ENCODE assay signal across 8 cellular contexts in the genomic region with DNA sequence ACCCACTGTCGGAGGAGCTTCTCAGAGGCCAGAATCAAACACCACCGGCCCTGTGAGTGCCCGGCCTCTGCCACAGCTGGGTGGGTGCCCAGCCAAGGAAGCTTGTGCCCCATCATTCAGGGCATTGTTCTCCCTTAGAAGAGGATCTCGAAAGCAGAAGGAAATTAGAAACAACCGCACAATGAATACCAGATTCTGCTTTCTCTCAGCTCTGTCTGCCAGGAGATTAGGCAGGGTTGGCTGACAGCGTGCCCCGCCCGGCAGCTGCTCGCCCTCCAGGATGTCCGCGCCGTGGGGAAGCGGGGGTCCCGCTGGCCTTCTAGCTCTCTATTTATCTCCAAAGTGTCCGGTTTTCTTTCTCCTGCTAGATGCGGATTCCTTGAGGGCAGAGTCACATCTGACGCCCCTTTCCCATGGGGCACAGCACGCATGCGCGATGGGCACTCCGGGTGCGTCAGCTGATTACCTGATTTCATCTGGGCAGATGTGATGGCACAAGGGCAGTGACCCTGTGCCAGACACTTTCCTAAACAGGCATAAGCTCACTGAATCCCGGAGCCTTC. TPM values are rescaled to one million over a fixed set of nuclear protein-coding genes. Genes with fewer than 3 reads are reported as not detected.
DNase-seq lines count a peak whose midpoint lies in the region.

No MANE protein-coding gene starts in this region.

- H2BK120ac ChIP-seq in mesendoderm (ENCODE audit: low read depth, low read length) = no peak overlapping the region

- no peak overlapping the region for H3K23ac ChIP-seq in mesendoderm (ENCODE audit: low read length)

- H3K4ac ChIP-seq in mesendoderm (ENCODE audit: low read depth, low read length) = no peak overlapping the region

- H3K79me1 ChIP-seq in mesendoderm (ENCODE audit: low read length) = no peaks in the 10 kb centered on the region

- H3K36me3 ChIP-seq in mesendoderm (ENCODE audit: control insufficient read depth, insufficient read depth, low read length) = no peaks in the 10 kb centered on the region

- peaks cover 3% of the 10 kb centered on the region for H3K4me1 ChIP-seq in mesendoderm (ENCODE audit: control insufficient read depth, low read depth, low read length)

- H3K9ac ChIP-seq in mesendoderm (ENCODE audit: low read length) = no peak overlapping the region

- no peaks in the 10 kb centered on the region for H3K27me3 ChIP-seq in mesendoderm (ENCODE audit: insufficient read depth, low read length, poor library complexity)

- no peak overlapping the region for H4K5ac ChIP-seq in mesendoderm (ENCODE audit: low read length)

- H2BK5ac ChIP-seq in mesendoderm (ENCODE audit: low read length) = no peak overlapping the region

- H4K8ac ChIP-seq in mesendoderm (ENCODE audit: low read depth, low read length) = no peak overlapping the region

- no peak overlapping the region for H3K4me3 ChIP-seq in mesendoderm (ENCODE audit: low read length)

- H3K79me2 ChIP-seq in mesendoderm (ENCODE audit: control insufficient read depth, insufficient read depth, low read length) = no peaks in the 10 kb centered on the region

- no peak overlapping the region for H3K27ac ChIP-seq in mesendoderm (ENCODE audit: low read depth, low read length)

- no peak overlapping the region for H3K18ac ChIP-seq in mesendoderm (ENCODE audit: low read length)

- no CpG with 5 or more reads among the region's 23 CpGs for WGBS in mesendoderm (ENCODE audit: extremely low coverage, insufficient coverage, low lambda C conversion rate)

- H2BK15ac ChIP-seq in mesendoderm (replicated peaks; ENCODE audit: low read depth) = no peak overlapping the region

- DNase-seq in COLO829 (ENCODE audit: low spot score) (peak; percentile 54), NCI-H146 treated with DMSO at 0.1 percent for 48 hours (lab: John Stamatoyannopoulos, UW; ENCODE audit: unreplicated experiment) (peak; percentile 76), mesendoderm (peak; percentile 76), HuH-7.5 (ENCODE audit: low spot score) (no peak), DMS53 treated with DMSO at 0.1 percent for 48 hours (lab: John Stamatoyannopoulos, UW; ENCODE audit: unreplicated experiment) (no peak)
- peak; percentile 21 to 47 for DNase-seq in activated CD4-positive, alpha-beta T cell treated with anti-CD3 and anti-CD28 coated beads for 24 hours (ENCODE audit: low read depth in 2 of 2)
- DNase-seq in effector CD8-positive, alpha-beta T cell (lab: John Stamatoyannopoulos, UW) = peak; percentile 18
- DNase-seq in stimulated activated CD8-positive, alpha-beta memory T cell treated with anti-CD3 and anti-CD28 coated beads, Interleukin-7, amount 100 ng/mL, for 24 hours (ENCODE audit: low read depth) = peak; percentile 8

- H2AK5ac ChIP-seq in mesendoderm (ENCODE audit: low read length) = no peak overlapping the region

- H3K56ac ChIP-seq in mesendoderm (ENCODE audit: low read length) = peak overlapping the region; percentile 62

- no peak overlapping the region for H3K4me2 ChIP-seq in mesendoderm (ENCODE audit: low read length)

RNA-seq across cellular contexts. Expression of gene SCGB1A1, which starts 25.5 kb away (rescaled TPM):
- not detected for polyA plus RNA-seq in mesendoderm (2013, experiment 1 of 2)
- not detected for polyA plus RNA-seq in mesendoderm (2013, experiment 2 of 2)

Comparison
In these comparisons a context has a peak if more than half of its experiments do, and no peak if none do; other contexts are left out.
1. DNase-seq: peak in COLO829 (single experiment), NCI-H146 treated with DMSO at 0.1 percent for 48 hours (single experiment), activated CD4-positive, alpha-beta T cell treated with anti-CD3 and anti-CD28 coated beads for 24 hours (2 of 2), effector CD8-positive, alpha-beta T cell (single experiment), mesendoderm (single experiment) and stimulated activated CD8-positive, alpha-beta memory T cell treated with anti-CD3 and anti-CD28 coated beads, Interleukin-7, amount 100 ng/mL, for 24 hours (single experiment); none in HuH-7.5 (single experiment) and DMS53 treated with DMSO at 0.1 percent for 48 hours (single experiment).